Comparison of ENCODE assay signal across 22 cellular contexts in the genomic region with DNA sequence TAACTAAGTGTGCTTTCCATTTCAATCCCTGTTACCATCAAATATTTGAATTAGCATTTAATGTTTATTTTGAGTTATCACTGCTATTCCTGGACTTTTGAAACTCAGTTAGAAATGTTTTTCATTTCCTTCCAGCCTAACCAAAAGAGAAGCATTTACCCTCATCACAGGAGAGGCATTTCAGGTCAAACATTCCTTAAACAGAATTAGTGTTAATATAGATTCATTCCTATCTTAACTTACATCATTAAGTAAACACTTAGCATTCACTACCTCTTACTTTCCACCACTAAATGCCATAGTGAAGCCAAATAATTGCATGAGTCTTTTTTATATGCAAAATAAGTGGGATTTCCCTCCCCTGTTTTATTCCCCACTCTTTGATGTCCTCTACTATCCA.
"Had no signal": no experiment of that assay in that cellular context is flagged by ENCODE, and none has a peak within 500 bp of the region (broad histone marks: within the 10 kb centered on the region; RNA-seq: fewer than 3 reads in every experiment).

No MANE protein-coding gene starts in this region.

- H3K36me3 Mint-ChIP-seq: memory B cell; mesothelial cell of epicardium; natural killer cell; stimulated activated naive B cell treated with anti-CD40 and anti-IgM and Interleukin-4, amounts not matched to agents 10 μg/mL and 1 μg/mL and 100 μg/mL, for 72 hours had no signal

- H3K4me1 ChIP-seq: left ventricle myocardium inferior, lower lobe of right lung, sigmoid colon had no signal

- H3K27me3 ChIP-seq: esophagus muscularis mucosa, gastroesophageal sphincter, sigmoid colon had no signal

- H3K9me3 Mint-ChIP-seq: memory B cell had no signal

- H3K4me3 Mint-ChIP-seq: memory B cell; mesothelial cell of epicardium; natural killer cell; neural crest cell; stimulated activated naive B cell treated with anti-CD40 and anti-IgM and Interleukin-4, amounts not matched to agents 10 μg/mL and 1 μg/mL and 100 μg/mL, for 72 hours; stimulated activated naive CD8-positive, alpha-beta T cell treated with anti-CD3 and anti-CD28 coated beads, Interleukin-15, amount 100 ng/mL, for 72 hours had no signal

- H3K4me1 Mint-ChIP-seq: memory B cell; natural killer cell; neural crest cell; stimulated activated naive B cell treated with anti-CD40 and anti-IgM and Interleukin-4, amounts not matched to agents 10 μg/mL and 1 μg/mL and 100 μg/mL, for 72 hours; stimulated activated naive CD8-positive, alpha-beta T cell treated with anti-CD3 and anti-CD28 coated beads, Interleukin-15, amount 100 ng/mL, for 72 hours had no signal

- H3K27me3 Mint-ChIP-seq: memory B cell; stimulated activated naive B cell treated with anti-CD40 and anti-IgM and Interleukin-4, amounts not matched to agents 10 μg/mL and 1 μg/mL and 100 μg/mL, for 72 hours had no signal

- H3K36me3 ChIP-seq: esophagus muscularis mucosa, gastroesophageal sphincter, left ventricle myocardium inferior, lower lobe of right lung, sigmoid colon had no signal

- H3K4me3 ChIP-seq: esophagus muscularis mucosa, gastroesophageal sphincter, left ventricle myocardium inferior, lower lobe of right lung, sigmoid colon, skin epidermis had no signal

- ATAC-seq: gastroesophageal sphincter; natural killer cell; stimulated activated naive B cell treated with anti-CD40 and anti-IgM and Interleukin-4, amounts not matched to agents 10 μg/mL and 1 μg/mL and 100 μg/mL, for 72 hours; stimulated activated naive CD8-positive, alpha-beta T cell treated with anti-CD3 and anti-CD28 coated beads, Interleukin-15, amount 100 ng/mL, for 72 hours had no signal

- DNase-seq: cortex of kidney; effector memory CD4-positive, alpha-beta T cell; foreskin fibroblast; glutamatergic neuron; left ventricle myocardium inferior; lower lobe of right lung; natural killer cell; posterior cingulate gyrus; sigmoid colon; stimulated activated CD4-positive, alpha-beta T cell treated with anti-CD3 and anti-CD28 coated beads, Interleukin-2, amount 100 ng/mL, for 24 hours; stimulated activated CD4-positive, alpha-beta T cell treated with anti-CD3 and anti-CD28 coated beads, Interleukin-4, amount 100 ng/mL, for 4 hours; stimulated activated naive B cell treated with anti-CD40 and anti-IgM and Interleukin-4, amounts not matched to agents 10 μg/mL and 1 μg/mL and 100 μg/mL, for 72 hours; stimulated activated naive CD8-positive, alpha-beta T cell treated with anti-CD3 and anti-CD28 coated beads, Interleukin-15, amount 100 ng/mL, for 72 hours; substantia nigra; trophoblast cell had no signal

- H3K27ac Mint-ChIP-seq: memory B cell; mesothelial cell of epicardium; natural killer cell; stimulated activated naive B cell treated with anti-CD40 and anti-IgM and Interleukin-4, amounts not matched to agents 10 μg/mL and 1 μg/mL and 100 μg/mL, for 72 hours; stimulated activated naive CD8-positive, alpha-beta T cell treated with anti-CD3 and anti-CD28 coated beads, Interleukin-15, amount 100 ng/mL, for 72 hours had no signal

- H3K27ac ChIP-seq: epithelial cell of prostate, esophagus muscularis mucosa, gastroesophageal sphincter, left ventricle myocardium inferior, lower lobe of right lung, sigmoid colon, skin epidermis had no signal

- H3K9me3 ChIP-seq: esophagus muscularis mucosa, lower lobe of right lung, sigmoid colon had no signal
